Comparison of ENCODE assay signal across 32 cellular contexts in the genomic region with DNA sequence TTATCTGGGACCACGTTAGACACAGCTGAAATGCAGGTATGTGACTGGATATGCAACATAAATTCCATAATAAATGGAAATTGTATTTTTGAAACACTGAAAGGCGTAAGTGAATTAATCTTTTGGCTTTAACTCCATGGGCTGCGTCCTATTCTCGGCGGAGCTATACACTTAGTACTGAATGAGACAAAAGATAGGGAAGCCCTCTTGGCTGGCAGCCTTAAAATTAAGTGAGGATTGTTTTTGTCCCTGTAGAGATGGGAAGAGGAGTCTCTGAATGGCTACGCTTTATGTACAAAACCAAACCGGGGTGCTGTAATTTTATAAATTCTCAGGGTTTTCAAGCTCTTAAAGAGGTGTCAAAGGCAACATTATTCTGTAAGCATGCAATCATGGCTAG.
"Had no signal": no experiment of that assay in that cellular context is flagged by ENCODE, and none has a peak within 500 bp of the region (broad histone marks: within the 10 kb centered on the region; RNA-seq: fewer than 3 reads in every experiment).

No MANE protein-coding gene starts in this region.

- H3K27me3 ChIP-seq: body of pancreas, cardiac muscle cell had no signal

- H3K4me3 ChIP-seq: body of pancreas, cardiac muscle cell had no signal

- DNase-seq: activated B cell treated with CpG ODN at 0.5 μM for 24 hours; activated CD4-positive, alpha-beta memory T cell treated with anti-CD3 and anti-CD28 coated beads for 36 hours; activated CD4-positive, alpha-beta T cell treated with anti-CD3 and anti-CD28 coated beads for 4 hours; activated CD4-positive, alpha-beta T cell treated with anti-CD3 and anti-CD28 coated beads, Interleukin-2, amount 10 ng/mL, durations not matched to agents 24 days and 14 days; activated CD4-positive, alpha-beta T cell treated with anti-CD3 and anti-CD28 coated beads, Interleukin-2, amount 50 U/mL, for 1 hour; activated CD4-positive, alpha-beta T cell treated with anti-CD3 and anti-CD28 coated beads, Interleukin-2, amount 50 U/mL, for 4 hours; activated CD4-positive, CD25-positive, alpha-beta regulatory T cell treated with anti-CD3 and anti-CD28 coated beads, Interleukin-2, amount 50 U/mL, for 72 hours; activated CD8-positive, alpha-beta memory T cell treated with anti-CD3 and anti-CD28 coated beads, Interleukin-2, amount 50 U/mL, for 4 hours; activated CD8-positive, alpha-beta T cell treated with anti-CD3 and anti-CD28 coated beads for 36 hours; activated effector memory CD4-positive, alpha-beta T cell treated with anti-CD3 and anti-CD28 coated beads, Interleukin-2, amount 50 U/mL, for 16 hours; activated gamma-delta T cell treated with Interleukin-2 at 50 U/mL for 16 hours; activated naive CD4-positive, alpha-beta T cell; activated naive CD4-positive, alpha-beta T cell treated with anti-CD3 and anti-CD28 coated beads for 36 hours; activated naive CD4-positive, alpha-beta T cell treated with anti-CD3 and anti-CD28 coated beads, Interleukin-2, amount 50 U/mL, for 16 hours; activated naive CD8-positive, alpha-beta T cell treated with anti-CD3 and anti-CD28 coated beads, Interleukin-2, amount 10 ng/mL, durations not matched to agents 7 days and 5 days; activated naive CD8-positive, alpha-beta T cell treated with anti-CD3 and anti-CD28 coated beads, Interleukin-2, amount 50 U/mL, for 24 hours; activated T-cell treated with anti-CD3 and anti-CD28 coated beads for 4 hours; activated T-cell treated with anti-CD3 and anti-CD28 coated beads, Interleukin-2, amount 50 U/mL, for 1 hour; activated T-cell treated with anti-CD3 and anti-CD28 coated beads, Interleukin-2, amount 50 U/mL, for 4 hours; activated T-cell treated with anti-CD3 and anti-CD28 coated beads, Interleukin-2, amount 50 U/mL, for 72 hours; amygdala; anterior cingulate cortex; body of pancreas; central memory CD4-positive, alpha-beta T cell; SW 1271; T-helper 1 cell; T-helper 2 cell; T-helper 9 cell had no signal

- H3K27ac ChIP-seq: body of pancreas, cardiac muscle cell, VCaP had no signal

- H3K36me3 ChIP-seq: cardiac muscle cell had no signal

- ATAC-seq: activated CD8-positive, alpha-beta T cell treated with anti-CD3 and anti-CD28 coated beads for 36 hours; activated naive CD4-positive, alpha-beta T cell treated with anti-CD3 and anti-CD28 coated beads, Interleukin-2, amount 50 U/mL, for 72 hours; activated naive CD8-positive, alpha-beta T cell treated with anti-CD3 and anti-CD28 coated beads, Interleukin-2, amount 50 U/mL, for 24 hours; activated T-cell treated with anti-CD3 and anti-CD28 coated beads, Interleukin-2, amount 50 U/mL, for 4 hours; activated T-cell treated with anti-CD3 and anti-CD28 coated beads, Interleukin-2, amount 50 U/mL, for 72 hours; activated T-helper 17 cell treated with anti-CD3 and anti-CD28 coated beads, Interleukin-2, amount 50 U/mL, for 72 hours; body of pancreas had no signal

- H3K4me1 ChIP-seq: body of pancreas had no signal
